Comparison of ENCODE assay signal across 14 cellular contexts in genomic region chr3:126212250-126212628, GRCh38. TPM values are rescaled to one million over a fixed set of nuclear protein-coding genes. Genes with fewer than 3 reads are reported as not detected.
A peak's percentile ranks its signal among the peaks of the same experiment; 100 is the strongest.
DNase-seq lines count a peak whose midpoint lies in the region; TF ChIP-seq lines count a peak whose summit lies in the region.
"Had no signal": no experiment of that assay in that cellular context is flagged by ENCODE, and none has a peak within 500 bp of the region (broad histone marks: within the 10 kb centered on the region; RNA-seq: fewer than 3 reads in every experiment).

No MANE protein-coding gene starts in this region.

- POLR2A ChIA-PET in MCF 10A (lab: Yijun Ruan, JAX), result no interaction called here

- peaks cover 22% of the 10 kb centered on the region for H3K4me1 Mint-ChIP-seq in MCF 10A (ENCODE audit: insufficient read depth, unreplicated experiment)

- peak overlapping the region; percentile 90 for H2AFZ ChIP-seq in neuron (ENCODE audit: low read depth, low read length)

- no peak overlapping the region for H3K27ac Mint-ChIP-seq in MCF 10A (ENCODE audit: low read depth, unreplicated experiment)

- no peaks in the 10 kb centered on the region for H3K27me3 Mint-ChIP-seq in MCF 10A (ENCODE audit: insufficient read depth, unreplicated experiment)

- H3K27ac ChIP-seq in breast epithelium (peak overlapping the region; percentile 73 to 82), esophagus muscularis mucosa (replicated peaks in 1 of 4) (peak overlapping the region; percentile 66 to 83 (median 70)), vagina (peak overlapping the region; percentile 73)

- TF ChIP-seq EP300 in esophagus muscularis mucosa (IDR thresholded peaks at IDR 0.05), result no peak

- CTCF ChIA-PET in MCF 10A (lab: Yijun Ruan, JAX), result no interaction called here

- H3K9me3 ChIP-seq in breast epithelium (no peaks in the 10 kb centered on the region), esophagus muscularis mucosa (no peaks in the 10 kb centered on the region), neuron (ENCODE audit: low read length) (no peaks in the 10 kb centered on the region), vagina (no peaks in the 10 kb centered on the region)
- H3K9me3 ChIP-seq: colonic mucosa, HAP-1 had no signal

- TF ChIP-seq CTCF in breast epithelium (IDR thresholded peaks at IDR 0.05), result no peak
- TF ChIP-seq CTCF in MCF 10A (IDR thresholded peaks at IDR 0.05; ENCODE audit: unreplicated experiment), result no peak
- TF ChIP-seq CTCF in esophagus muscularis mucosa (IDR thresholded peaks at IDR 0.05), result no peak
- no peak for TF ChIP-seq CTCF in vagina (IDR thresholded peaks at IDR 0.05)

- H3K4me1 ChIP-seq in breast epithelium, result no peaks in the 10 kb centered on the region
- H3K4me1 ChIP-seq in esophagus muscularis mucosa, result peaks cover 18 to 34% (median 26%) of the 10 kb centered on the region in 4 donors
- H3K4me1 ChIP-seq in neuron (ENCODE audit: insufficient read depth, low read length), result no peaks in the 10 kb centered on the region
- peaks cover 17% of the 10 kb centered on the region for H3K4me1 ChIP-seq in vagina
- H3K4me1 ChIP-seq: colonic mucosa had no signal

- H3K4me3 ChIP-seq in breast epithelium (peak overlapping the region in 2 of 3 donors; percentile 58 to 67), esophagus muscularis mucosa (peak overlapping the region in 1 of 4 donors; percentile 62), neuron (ENCODE audit: low read length) (peak overlapping the region; percentile 49), vagina (peak overlapping the region in 1 of 2 donors; percentile 55)

- H3K4me3 Mint-ChIP-seq in MCF 10A (ENCODE audit: unreplicated experiment), result no peak overlapping the region

- H3K27me3 ChIP-seq in breast epithelium (peaks cover 0 to 6% of the 10 kb centered on the region in 2 donors), esophagus muscularis mucosa (no peaks in the 10 kb centered on the region), neuron (ENCODE audit: insufficient read depth, low read length) (no peaks in the 10 kb centered on the region), vagina (no peaks in the 10 kb centered on the region)

- TF ChIP-seq POLR2A in breast epithelium (IDR thresholded peaks at IDR 0.05), result no peak
- TF ChIP-seq POLR2A in esophagus muscularis mucosa (IDR thresholded peaks at IDR 0.05; ENCODE audit: low read depth), result no peak
- no peak for TF ChIP-seq POLR2A in vagina (IDR thresholded peaks at IDR 0.05)

- DNase-seq in breast epithelium (ENCODE audit: low spot score in 2 of 2) (no peak), MCF 10A (ENCODE audit: unreplicated experiment) (no peak), esophagus muscularis mucosa (ENCODE audit: extremely low spot score) (no peak), vagina (ENCODE audit: extremely low spot score in 2 of 2) (no peak), NCI-H187 (lab: John Stamatoyannopoulos, UW) (no peak), D341Med (ENCODE audit: low spot score) (no peak), kidney tubule cell (ENCODE audit: low spot score) (no peak)
- DNase-seq: activated CD4-positive, CD25-positive, alpha-beta regulatory T cell; activated CD8-positive, alpha-beta memory T cell treated with anti-CD3 and anti-CD28 coated beads, Interleukin-2, amount 50 U/mL, for 4 hours; colonic mucosa had no signal

- intact Hi-C loops in breast epithelium (cut with DNase I; ENCODE audit: low total_unique reads) (no loop called here), MCF 10A (cut with micrococcal nuclease) (no loop called here), esophagus muscularis mucosa (cut with DNase I) (loop anchor here (5.0 kb wide), 1 partner anchor 80 kb away; no protein-coding TSS in a partner anchor), vagina (cut with DNase I) (no loop called here)

- WGBS in esophagus muscularis mucosa, result 78% methylated on average over 2 of the region's 2 CpGs

- BruUV-seq in MCF 10A (replicated peaks; lab: Mats Ljungman, UMichigan), result no TSS peak

- H3K36me3 ChIP-seq in breast epithelium (no peaks in the 10 kb centered on the region), esophagus muscularis mucosa (no peaks in the 10 kb centered on the region), neuron (ENCODE audit: insufficient read depth, low read length) (no peaks in the 10 kb centered on the region), vagina (no peaks in the 10 kb centered on the region)
- H3K36me3 ChIP-seq: colonic mucosa, HAP-1 had no signal

- H3K9me3 Mint-ChIP-seq in MCF 10A (ENCODE audit: unreplicated experiment), result peaks cover 8% of the 10 kb centered on the region
- H3K9me3 Mint-ChIP-seq: stimulated activated naive CD8-positive, alpha-beta T cell treated with anti-CD3 and anti-CD28 coated beads, Interleukin-15, amount 100 ng/mL, for 72 hours had no signal

- no peaks in the 10 kb centered on the region for H3K36me3 Mint-ChIP-seq in MCF 10A (ENCODE audit: insufficient read depth, unreplicated experiment)

RNA-seq across cellular contexts. Expression of gene ALDH1L1, which starts 31.9 kb away (rescaled TPM):
- total RNA-seq in breast epithelium, result 10 to 100 TPM; 10.8 to 88.3 (median 29.0) TPM
- total RNA-seq in MCF 10A (2022), result 1.5 and 1.9 TPM in 2 replicates
- total RNA-seq in esophagus muscularis mucosa, result 10 to 100 TPM; 19.2 to 39.9 (median 25.9) TPM
- 19.2 TPM for total RNA-seq in vagina
- total RNA-seq: mononuclear cell had no signal
